ENCODE assay signal across 8 cellular contexts in genomic region chr6:98946877-98947410, GRCh38. TPM values are rescaled to one million over a fixed set of nuclear protein-coding genes. Genes with fewer than 3 reads are reported as not detected.
A peak's percentile ranks its signal among the peaks of the same experiment; 100 is the strongest.
DNase-seq lines count a peak whose midpoint lies in the region; ATAC-seq and TF ChIP-seq lines count a peak whose summit lies in the region.

No MANE protein-coding gene starts in this region.

- CTCF ChIA-PET in activated CD8-positive, alpha-beta memory T cell treated with anti-CD3 and anti-CD28 coated beads, Interleukin-2, amount 10 ng/mL, durations not matched to agents 7 days and 5 days (lab: Charles Lee), result no interaction called here

- peak; percentile 21 for ATAC-seq in HG02973 (IDR thresholded peaks at IDR 0.05; ENCODE audit: unreplicated experiment)
- ATAC-seq in activated CD8-positive, alpha-beta memory T cell treated with anti-CD3 and anti-CD28 coated beads, Interleukin-2, amount 10 ng/mL, durations not matched to agents 7 days and 5 days, result peak; percentile 22

- peak overlapping the region; percentile 85 to 91 for H3K27ac ChIP-seq in tibial artery

- peak; percentile 20 for DNase-seq in NCI-H1436 (lab: John Stamatoyannopoulos, UW)
- DNase-seq in NCI-H1436 treated with DMSO at 0.1 percent for 48 hours (lab: John Stamatoyannopoulos, UW), result no peak
- DNase-seq in NCI-H2196 treated with DMSO at 0.1 percent for 48 hours (lab: John Stamatoyannopoulos, UW; ENCODE audit: unreplicated experiment), result peak; percentile 36
- DNase-seq in activated CD8-positive, alpha-beta memory T cell treated with anti-CD3 and anti-CD28 coated beads, Interleukin-2, amount 10 ng/mL, durations not matched to agents 7 days and 5 days, result peak; percentile 54
- peak; percentile 51 to 61 for DNase-seq in erythroblast (lab: John Stamatoyannopoulos, UW)
- DNase-seq in tibial artery, result peak in 1 of 2 donors; percentile 21

- H3K9me3 Mint-ChIP-seq in activated CD8-positive, alpha-beta memory T cell treated with anti-CD3 and anti-CD28 coated beads, Interleukin-2, amount 10 ng/mL, durations not matched to agents 7 days and 5 days (ENCODE audit: low read depth), result no peaks in the 10 kb centered on the region
- peaks cover 16% of the 10 kb centered on the region for H3K9me3 Mint-ChIP-seq in nephron

- peaks cover 17% of the 10 kb centered on the region for H3K36me3 Mint-ChIP-seq in activated CD8-positive, alpha-beta memory T cell treated with anti-CD3 and anti-CD28 coated beads, Interleukin-2, amount 10 ng/mL, durations not matched to agents 7 days and 5 days
- H3K36me3 Mint-ChIP-seq in nephron (ENCODE audit: low read depth), result peaks cover 24% of the 10 kb centered on the region

- peak overlapping the region; percentile 89 for H3K27ac Mint-ChIP-seq in activated CD8-positive, alpha-beta memory T cell treated with anti-CD3 and anti-CD28 coated beads, Interleukin-2, amount 10 ng/mL, durations not matched to agents 7 days and 5 days
- peak overlapping the region; percentile 69 to 96 (median 86) for H3K27ac Mint-ChIP-seq in nephron

- peaks cover 0 to 2% (median 0%) of the 10 kb centered on the region in 3 donors for H3K9me3 ChIP-seq in tibial artery

- H3K36me3 ChIP-seq in tibial artery, result no peaks in the 10 kb centered on the region

- peaks cover 0 to 24% (median 5%) of the 10 kb centered on the region in 4 donors for H3K4me1 ChIP-seq in tibial artery

- H3K4me3 ChIP-seq in tibial artery, result peak overlapping the region; percentile 93 to 97

- no peaks in the 10 kb centered on the region for H3K27me3 ChIP-seq in tibial artery

- no peak for TF ChIP-seq CTCF in nephron (IDR thresholded peaks at IDR 0.05; ENCODE audit: unreplicated experiment in 3 of 3)
- TF ChIP-seq CTCF in tibial artery (IDR thresholded peaks at IDR 0.05), result no peak

- H3K4me3 Mint-ChIP-seq in activated CD8-positive, alpha-beta memory T cell treated with anti-CD3 and anti-CD28 coated beads, Interleukin-2, amount 10 ng/mL, durations not matched to agents 7 days and 5 days, result peak overlapping the region; percentile 95
- H3K4me3 Mint-ChIP-seq in nephron, result peak overlapping the region; percentile 89 to 97 (median 96)

- peak; percentile 25 for TF ChIP-seq POLR2A in erythroblast (IDR thresholded peaks at IDR 0.05; ENCODE audit: low read length)

- peaks cover 17% of the 10 kb centered on the region for H3K4me1 Mint-ChIP-seq in activated CD8-positive, alpha-beta memory T cell treated with anti-CD3 and anti-CD28 coated beads, Interleukin-2, amount 10 ng/mL, durations not matched to agents 7 days and 5 days
- peaks cover 22% of the 10 kb centered on the region for H3K4me1 Mint-ChIP-seq in nephron

- intact Hi-C loops in tibial artery (cut with DNase I; ENCODE audit: low total_unique reads), result no loop called here

- H3K27me3 Mint-ChIP-seq in activated CD8-positive, alpha-beta memory T cell treated with anti-CD3 and anti-CD28 coated beads, Interleukin-2, amount 10 ng/mL, durations not matched to agents 7 days and 5 days, result peaks cover 21% of the 10 kb centered on the region
- H3K27me3 Mint-ChIP-seq in nephron (ENCODE audit: low read depth), result no peaks in the 10 kb centered on the region

RNA-seq across cellular contexts. Expression of gene FBXL4, which starts 0.8 kb away (rescaled TPM):
- total RNA-seq in activated CD8-positive, alpha-beta memory T cell treated with anti-CD3 and anti-CD28 coated beads, Interleukin-2, amount 10 ng/mL, durations not matched to agents 7 days and 5 days, result 10 to 100 TPM; 10.4 to 10.8 TPM
